Comparison of ENCODE assay signal across 8 cellular contexts in the genomic region with DNA sequence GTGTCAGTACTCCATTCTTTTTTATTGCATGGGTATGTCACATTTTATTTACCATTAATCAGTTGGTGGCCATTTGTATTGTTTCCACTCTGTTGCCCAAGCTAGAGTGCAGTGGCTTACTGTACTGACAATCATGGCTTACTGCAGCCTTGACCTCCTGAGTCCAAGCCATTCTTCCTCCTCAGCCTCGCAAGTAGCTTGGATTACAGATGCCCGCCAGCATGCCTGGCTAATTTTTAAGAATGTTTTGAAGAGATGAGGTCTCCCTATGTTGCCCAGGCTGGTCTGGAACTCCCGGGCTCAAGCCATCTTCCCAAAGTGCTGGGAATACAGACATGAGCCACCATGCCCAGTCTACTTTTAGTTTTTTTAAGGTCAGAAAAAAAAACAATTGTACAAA. TPM values are rescaled to one million over a fixed set of nuclear protein-coding genes. Genes with fewer than 3 reads are reported as not detected.
A peak's percentile ranks its signal among the peaks of the same experiment; 100 is the strongest.
DNase-seq lines count a peak whose midpoint lies in the region; ATAC-seq lines count a peak whose summit lies in the region.

No MANE protein-coding gene starts in this region.

- peak overlapping the region; percentile 98 for H3K4me3 Mint-ChIP-seq in activated T-helper 2 cell treated with anti-CD3 and anti-CD28 coated beads, Interferon-gamma antibody, Interleukin-2, Interleukin-4, amounts not matched to agents 10 μg/mL and 5 μg/mL and 100 μg/mL, durations not matched to agents 14 hours and 24 hours and 36 hours (ENCODE audit: low read depth)

- ATAC-seq in GM19324 (IDR thresholded peaks at IDR 0.05; ENCODE audit: low FRiP score, unreplicated experiment), result no peak

- no peaks in the 10 kb centered on the region; the same call in 1 of the 2 replicates for H4K20me1 ChIP-seq in GM23248 (ENCODE audit: insufficient read depth)

- H3K79me2 ChIP-seq in ACC112 (ENCODE audit: control insufficient read depth, insufficient read depth, low read length, unreplicated experiment) (peaks cover 39% of the 10 kb centered on the region), GM23248 (ENCODE audit: insufficient read depth) (peaks cover 52% of the 10 kb centered on the region)

- H3K36me3 ChIP-seq in ACC112 (ENCODE audit: insufficient read depth, low read length), result peaks cover 3% of the 10 kb centered on the region; the same call in 1 of the 2 replicates
- H3K36me3 ChIP-seq in GM23248 (ENCODE audit: low read depth), result no peaks in the 10 kb centered on the region

- in situ Hi-C loops in GM23248 (cut with MboI), result no loop called here

- H3K4me3 ChIP-seq in ACC112 (ENCODE audit: low read depth, low read length) (peak overlapping the region; percentile 90), GM23248 (peak overlapping the region; percentile 85), mononuclear cell (ENCODE audit: low read length) (peak overlapping the region; percentile 86)

- peak overlapping the region; percentile 65 for H3K27ac Mint-ChIP-seq in activated T-helper 2 cell treated with anti-CD3 and anti-CD28 coated beads, Interferon-gamma antibody, Interleukin-2, Interleukin-4, amounts not matched to agents 10 μg/mL and 5 μg/mL and 100 μg/mL, durations not matched to agents 14 hours and 24 hours and 36 hours

- peak overlapping the region; percentile 92 for H3K4me2 ChIP-seq in GM23248 (ENCODE audit: unreplicated experiment)

- H3K9me2 ChIP-seq in GM23248 (ENCODE audit: insufficient read depth), result no peaks in the 10 kb centered on the region

- peak overlapping the region; percentile 94 for H3K9ac ChIP-seq in GM23248

- no peaks in the 10 kb centered on the region for H3K27me3 Mint-ChIP-seq in activated T-helper 2 cell treated with anti-CD3 and anti-CD28 coated beads, Interferon-gamma antibody, Interleukin-2, Interleukin-4, amounts not matched to agents 10 μg/mL and 5 μg/mL and 100 μg/mL, durations not matched to agents 14 hours and 24 hours and 36 hours (ENCODE audit: low read depth)

- no peak overlapping the region for H3K27ac ChIP-seq in ACC112 (ENCODE audit: low read depth, low read length)
- peak overlapping the region; percentile 76 for H3K27ac ChIP-seq in GM23248

- H3F3A ChIP-seq in GM23248 (ENCODE audit: insufficient read depth), result peaks cover 37% of the 10 kb centered on the region

- intact Hi-C loops in activated T-helper 2 cell treated with anti-CD3 and anti-CD28 coated beads, Interferon-gamma antibody, Interleukin-2, Interleukin-4, amounts not matched to agents 10 μg/mL and 5 μg/mL and 100 μg/mL, durations not matched to agents 14 hours and 24 hours and 36 hours (cut with micrococcal nuclease), result no loop called here

- H3K4me1 ChIP-seq in ACC112 (ENCODE audit: control insufficient read depth, insufficient read depth, low read length, unreplicated experiment), result peaks cover 24% of the 10 kb centered on the region
- H3K4me1 ChIP-seq in GM23248 (ENCODE audit: insufficient read depth), result peaks cover 38% of the 10 kb centered on the region
- H3K4me1 ChIP-seq in mononuclear cell (ENCODE audit: insufficient read depth, low read length), result peaks cover 40% of the 10 kb centered on the region

- no peaks in the 10 kb centered on the region for H3K9me3 Mint-ChIP-seq in activated T-helper 2 cell treated with anti-CD3 and anti-CD28 coated beads, Interferon-gamma antibody, Interleukin-2, Interleukin-4, amounts not matched to agents 10 μg/mL and 5 μg/mL and 100 μg/mL, durations not matched to agents 14 hours and 24 hours and 36 hours

- no peak for DNase-seq in GM23248
- no peak for DNase-seq in activated T-helper 2 cell treated with anti-CD3 and anti-CD28 coated beads, Interferon-gamma antibody, Interleukin-2, Interleukin-4, amounts not matched to agents 10 μg/mL and 5 μg/mL and 100 μg/mL, durations not matched to agents 14 hours and 24 hours and 36 hours (ENCODE audit: low spot score)
- no peak for DNase-seq in NCI-H2196 treated with DMSO at 0.1 percent for 48 hours (lab: John Stamatoyannopoulos, UW; ENCODE audit: unreplicated experiment)
- no peak for DNase-seq in SHP77 treated with DMSO at 0.1 percent for 48 hours (lab: John Stamatoyannopoulos, UW)
- DNase-seq in amniotic stem cell (lab: John Stamatoyannopoulos, UW), result no peak

- H3K27me3 ChIP-seq in ACC112 (ENCODE audit: insufficient read depth, low read length) (no peaks in the 10 kb centered on the region), GM23248 (replicated peaks; ENCODE audit: insufficient read depth) (no peaks in the 10 kb centered on the region), mononuclear cell (ENCODE audit: insufficient read depth, low read length) (no peaks in the 10 kb centered on the region)

- H3K9me3 ChIP-seq in GM23248 (ENCODE audit: low read depth), result no peaks in the 10 kb centered on the region
- no peaks in the 10 kb centered on the region for H3K9me3 ChIP-seq in mononuclear cell (ENCODE audit: low read depth, low read length)

- H3K4me1 Mint-ChIP-seq in activated T-helper 2 cell treated with anti-CD3 and anti-CD28 coated beads, Interferon-gamma antibody, Interleukin-2, Interleukin-4, amounts not matched to agents 10 μg/mL and 5 μg/mL and 100 μg/mL, durations not matched to agents 14 hours and 24 hours and 36 hours (ENCODE audit: low read depth), result peaks cover 56% of the 10 kb centered on the region

- H2AFZ ChIP-seq in ACC112 (ENCODE audit: low read length, unreplicated experiment) (peak overlapping the region; percentile 89), GM23248 (peak overlapping the region; percentile 99)

- peaks cover 36% of the 10 kb centered on the region for H3K36me3 Mint-ChIP-seq in activated T-helper 2 cell treated with anti-CD3 and anti-CD28 coated beads, Interferon-gamma antibody, Interleukin-2, Interleukin-4, amounts not matched to agents 10 μg/mL and 5 μg/mL and 100 μg/mL, durations not matched to agents 14 hours and 24 hours and 36 hours (ENCODE audit: low read depth)

- WGBS in GM23248 (ENCODE audit: low coverage in 1 of 2, low lambda C conversion rate in 2 of 2, missing lambda C conversion rate in 2 of 2), 2 experiments, result 79 to 84% methylated on average over 3 of the region's 3 CpGs

RNA-seq across cellular contexts. Expression of gene SFT2D2, which starts 0.8 kb away (rescaled TPM):
- 38.4 and 38.7 TPM in 2 replicates for total RNA-seq in GM23248 (2014; rRNA removed; shearing (Covaris generic))
- polyA plus RNA-seq in GM23248 (2016; fragmentation: Nextera tagmentation; extraction: Ambion mirVana), result 54.4 and 54.9 TPM in 2 replicates
- total RNA-seq in activated T-helper 2 cell treated with anti-CD3 and anti-CD28 coated beads, Interferon-gamma antibody, Interleukin-2, Interleukin-4, amounts not matched to agents 10 μg/mL and 5 μg/mL and 100 μg/mL, durations not matched to agents 14 hours and 24 hours and 36 hours, result 106 and 119 TPM in 2 replicates
- 75.1 TPM for total RNA-seq in mononuclear cell

RNA-seq across cellular contexts. Expression of gene TIPRL, which starts 46.2 kb away (rescaled TPM):
- 32.9 and 36.6 TPM in 2 replicates for total RNA-seq in GM23248 (2014; rRNA removed; shearing (Covaris generic))
- 62.9 and 67.2 TPM in 2 replicates for polyA plus RNA-seq in GM23248 (2016; fragmentation: Nextera tagmentation; extraction: Ambion mirVana)
- 59.9 and 63.4 TPM in 2 replicates for total RNA-seq in activated T-helper 2 cell treated with anti-CD3 and anti-CD28 coated beads, Interferon-gamma antibody, Interleukin-2, Interleukin-4, amounts not matched to agents 10 μg/mL and 5 μg/mL and 100 μg/mL, durations not matched to agents 14 hours and 24 hours and 36 hours
- 16.8 TPM for total RNA-seq in mononuclear cell

RNA-seq across cellular contexts. Expression of gene TBX19, which starts 55.7 kb away (rescaled TPM):
- 1.2 and 2.3 TPM in 2 replicates for total RNA-seq in GM23248 (2014; rRNA removed; shearing (Covaris generic))
- polyA plus RNA-seq in GM23248 (2016; fragmentation: Nextera tagmentation; extraction: Ambion mirVana), result 1.1 and 1.4 TPM in 2 replicates
- total RNA-seq in activated T-helper 2 cell treated with anti-CD3 and anti-CD28 coated beads, Interferon-gamma antibody, Interleukin-2, Interleukin-4, amounts not matched to agents 10 μg/mL and 5 μg/mL and 100 μg/mL, durations not matched to agents 14 hours and 24 hours and 36 hours, result 6.5 and 7.6 TPM in 2 replicates
- 1.5 TPM for total RNA-seq in mononuclear cell
